Comparison of ENCODE assay signal across 1 cellular context in the genomic region with DNA sequence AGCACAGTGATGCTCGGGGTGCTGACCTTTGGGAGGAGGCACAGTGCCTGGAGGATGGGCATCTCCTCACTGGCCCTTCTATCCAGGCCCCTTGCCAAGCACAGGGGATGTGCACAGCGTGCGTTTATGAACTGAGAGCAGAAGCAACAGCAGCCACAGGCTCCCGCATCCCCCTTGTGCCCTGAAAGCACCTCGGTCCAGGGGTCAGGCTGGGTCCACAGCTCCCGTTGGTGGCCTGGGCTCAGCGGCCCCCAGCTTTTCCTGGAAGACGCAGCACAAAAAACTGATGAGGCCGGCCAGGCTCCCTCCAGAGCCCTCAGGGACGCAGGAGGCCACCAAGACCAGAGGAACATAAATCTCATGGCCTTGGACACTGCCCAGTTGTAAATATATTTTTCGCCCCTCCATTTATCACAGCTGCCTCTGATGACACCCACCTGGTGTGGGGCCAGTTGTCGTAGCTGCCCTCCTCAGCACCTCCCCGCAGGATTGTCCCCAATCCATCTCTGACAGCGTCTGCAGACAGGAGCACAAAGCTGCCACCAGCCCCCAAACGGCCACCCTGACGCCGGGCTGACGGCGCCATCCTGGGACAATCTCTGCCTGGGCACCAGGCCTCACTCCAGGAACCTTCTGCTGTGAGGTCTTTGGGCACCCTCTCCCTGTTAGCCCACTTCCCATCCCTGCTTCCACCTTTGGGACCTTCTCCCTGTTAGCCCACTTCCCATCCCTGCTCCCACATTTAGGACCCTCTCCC.
TF ChIP-seq lines count a peak whose summit lies in the region.

No MANE protein-coding gene starts in this region.

TF ChIP-seq in H1, 55 proteins besides CTCF, POLR2A, EP300 and RAD21:
- TF ChIP-seq KDM4A (IDR thresholded peaks at IDR 0.05; ENCODE audit: low read depth, low read length, severe bottlenecking) = no peak
